Comparison of ENCODE assay signal across 29 cellular contexts in genomic region chr7:77862691-77863090, GRCh38.
A peak's percentile ranks its signal among the peaks of the same experiment; 100 is the strongest.
DNase-seq lines count a peak whose midpoint lies in the region; ATAC-seq lines count a peak whose summit lies in the region.
"Had no signal": no experiment of that assay in that cellular context is flagged by ENCODE, and none has a peak within 500 bp of the region (broad histone marks: within the 10 kb centered on the region; RNA-seq: fewer than 3 reads in every experiment).

No MANE protein-coding gene starts in this region.

- intact Hi-C loops in activated T-helper 2 cell treated with anti-CD3 and anti-CD28 coated beads, Interferon-gamma antibody, Interleukin-2, Interleukin-4, amounts not matched to agents 10 μg/mL and 5 μg/mL and 100 μg/mL, durations not matched to agents 14 hours and 24 hours and 36 hours (cut with micrococcal nuclease): no loop called here

- ATAC-seq in left lobe of liver (peak; percentile 67), HG03342 (IDR thresholded peaks at IDR 0.05; ENCODE audit: unreplicated experiment) (no peak)
- ATAC-seq: GM12878 had no signal

- H3K27me3 Mint-ChIP-seq in activated T-helper 2 cell treated with anti-CD3 and anti-CD28 coated beads, Interferon-gamma antibody, Interleukin-2, Interleukin-4, amounts not matched to agents 10 μg/mL and 5 μg/mL and 100 μg/mL, durations not matched to agents 14 hours and 24 hours and 36 hours (ENCODE audit: low read depth): no peaks in the 10 kb centered on the region
- H3K27me3 Mint-ChIP-seq: B cell; stimulated activated naive CD8-positive, alpha-beta T cell treated with anti-CD3 and anti-CD28 coated beads, Interleukin-15, Interleukin-2, amounts not matched to agents 100 ng/mL and 50 ng/mL, for 24 hours had no signal

- H3K4me3 Mint-ChIP-seq in activated T-helper 2 cell treated with anti-CD3 and anti-CD28 coated beads, Interferon-gamma antibody, Interleukin-2, Interleukin-4, amounts not matched to agents 10 μg/mL and 5 μg/mL and 100 μg/mL, durations not matched to agents 14 hours and 24 hours and 36 hours (ENCODE audit: low read depth): no peak overlapping the region
- H3K4me3 Mint-ChIP-seq: B cell; HFFc6; neural progenitor cell; stimulated activated naive CD8-positive, alpha-beta T cell treated with anti-CD3 and anti-CD28 coated beads, Interleukin-15, Interleukin-2, amounts not matched to agents 100 ng/mL and 50 ng/mL, for 24 hours had no signal

- peaks cover 19% of the 10 kb centered on the region for H3K4me1 Mint-ChIP-seq in activated T-helper 2 cell treated with anti-CD3 and anti-CD28 coated beads, Interferon-gamma antibody, Interleukin-2, Interleukin-4, amounts not matched to agents 10 μg/mL and 5 μg/mL and 100 μg/mL, durations not matched to agents 14 hours and 24 hours and 36 hours (ENCODE audit: low read depth)

- peaks cover 9% of the 10 kb centered on the region for H3K36me3 Mint-ChIP-seq in activated T-helper 2 cell treated with anti-CD3 and anti-CD28 coated beads, Interferon-gamma antibody, Interleukin-2, Interleukin-4, amounts not matched to agents 10 μg/mL and 5 μg/mL and 100 μg/mL, durations not matched to agents 14 hours and 24 hours and 36 hours (ENCODE audit: low read depth)
- H3K36me3 Mint-ChIP-seq: neural progenitor cell had no signal

- H3K27ac ChIP-seq in substantia nigra (ENCODE audit: low read depth, low read length, poor library complexity, severe bottlenecking): no peak overlapping the region
- H3K27ac ChIP-seq: 22Rv1, epithelial cell of prostate, KMS-11, neural progenitor cell, RWPE1, spleen, WERI-Rb-1 had no signal

- H3K27ac Mint-ChIP-seq in activated T-helper 2 cell treated with anti-CD3 and anti-CD28 coated beads, Interferon-gamma antibody, Interleukin-2, Interleukin-4, amounts not matched to agents 10 μg/mL and 5 μg/mL and 100 μg/mL, durations not matched to agents 14 hours and 24 hours and 36 hours: no peak overlapping the region
- H3K27ac Mint-ChIP-seq: B cell; HFFc6; neural progenitor cell; stimulated activated naive CD8-positive, alpha-beta T cell treated with anti-CD3 and anti-CD28 coated beads, Interleukin-15, Interleukin-2, amounts not matched to agents 100 ng/mL and 50 ng/mL, for 24 hours had no signal

- peak; percentile 15 for DNase-seq in NCI-H1105 treated with DMSO at 0.1 percent for 48 hours (lab: John Stamatoyannopoulos, UW)
- no peak for DNase-seq in NCI-H1105 (lab: John Stamatoyannopoulos, UW)
- peak; percentile 72 for DNase-seq in NCI-H1092 treated with DMSO at 0.1 percent for 48 hours (lab: John Stamatoyannopoulos, UW)
- peak; percentile 72 for DNase-seq in NCI-H774 (lab: John Stamatoyannopoulos, UW)
- DNase-seq in left lobe of liver (ENCODE audit: low spot score): no peak
- no peak for DNase-seq in substantia nigra (lab: John Stamatoyannopoulos, UW)
- DNase-seq in activated T-helper 2 cell treated with anti-CD3 and anti-CD28 coated beads, Interferon-gamma antibody, Interleukin-2, Interleukin-4, amounts not matched to agents 10 μg/mL and 5 μg/mL and 100 μg/mL, durations not matched to agents 14 hours and 24 hours and 36 hours (ENCODE audit: low spot score): no peak
- DNase-seq: activated CD4-positive, alpha-beta T cell treated with anti-CD3 and anti-CD28 coated beads, Interleukin-2, amount 50 U/mL, for 1 hour; DND-41; foreskin melanocyte; HFFc6; hippocampal formation; islet precursor cell; NCI-H1048; NCI-H446; SK-N-SH; spleen; stimulated activated CD4-positive, alpha-beta T cell treated with anti-CD3 and anti-CD28 coated beads, Interleukin-4, amount 100 ng/mL, for 4 hours; trophoblast cell; WERI-Rb-1 had no signal

- H3K9me3 Mint-ChIP-seq in activated T-helper 2 cell treated with anti-CD3 and anti-CD28 coated beads, Interferon-gamma antibody, Interleukin-2, Interleukin-4, amounts not matched to agents 10 μg/mL and 5 μg/mL and 100 μg/mL, durations not matched to agents 14 hours and 24 hours and 36 hours: no peaks in the 10 kb centered on the region
- H3K9me3 Mint-ChIP-seq: HFFc6; neural progenitor cell; stimulated activated naive CD8-positive, alpha-beta T cell treated with anti-CD3 and anti-CD28 coated beads, Interleukin-15, Interleukin-2, amounts not matched to agents 100 ng/mL and 50 ng/mL, for 24 hours had no signal

Comparison
In these comparisons a context has a peak if more than half of its experiments do, and no peak if none do; other contexts are left out.
1. DNase-seq: peak in NCI-H1105 treated with DMSO at 0.1 percent for 48 hours (single experiment), NCI-H1092 treated with DMSO at 0.1 percent for 48 hours (single experiment) and NCI-H774 (single experiment); none in NCI-H1105 (single experiment), left lobe of liver (single experiment), substantia nigra (0 of 49) and activated T-helper 2 cell treated with anti-CD3 and anti-CD28 coated beads, Interferon-gamma antibody, Interleukin-2, Interleukin-4, amounts not matched to agents 10 μg/mL and 5 μg/mL and 100 μg/mL, durations not matched to agents 14 hours and 24 hours and 36 hours (single experiment).